27 cellular contexts compared by ENCODE assay signal in the genomic region with DNA sequence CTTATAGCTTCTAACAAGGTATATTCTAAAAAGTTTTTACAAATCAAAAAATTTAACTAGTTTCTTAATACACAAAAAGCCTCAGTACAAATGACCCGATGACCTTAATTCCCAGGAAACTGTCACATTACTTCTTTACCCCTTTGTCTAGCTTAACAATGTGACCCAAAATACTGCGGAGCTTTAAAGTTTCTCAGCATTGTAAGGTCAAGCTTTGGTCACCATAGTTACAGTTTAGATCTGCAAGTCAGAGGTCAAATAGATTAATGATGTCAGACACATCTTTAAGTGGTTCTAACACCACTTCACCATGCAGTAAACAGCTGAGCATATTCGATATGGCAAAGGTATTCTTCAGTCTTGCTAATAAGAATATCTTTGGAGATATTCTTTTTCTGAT. TPM values are rescaled to one million over a fixed set of nuclear protein-coding genes. Genes with fewer than 3 reads are reported as not detected.
"Had no signal": no experiment of that assay in that cellular context is flagged by ENCODE, and none has a peak within 500 bp of the region (broad histone marks: within the 10 kb centered on the region; RNA-seq: fewer than 3 reads in every experiment).

No MANE protein-coding gene starts in this region.

- H3K4me1 ChIP-seq: ascending aorta, colonic mucosa, gastrocnemius medialis, suprapubic skin, tibial artery, upper lobe of right lung had no signal

- H3K9me3 ChIP-seq: ascending aorta, colonic mucosa, gastrocnemius medialis, suprapubic skin, tibial artery, upper lobe of right lung had no signal

- H3K4me3 ChIP-seq: ascending aorta, cardiac muscle cell, colonic mucosa, gastrocnemius medialis, suprapubic skin, tibial artery, upper lobe of right lung had no signal

- H3K9me3 Mint-ChIP-seq: activated naive CD8-positive, alpha-beta T cell treated with anti-CD3 and anti-CD28 coated beads, Interleukin-2, amount 10 ng/mL, durations not matched to agents 7 days and 5 days; naive B cell had no signal

- DNase-seq: activated CD4-positive, alpha-beta T cell treated with anti-CD3 and anti-CD28 coated beads for 4 hours; activated CD4-positive, alpha-beta T cell treated with anti-CD3 and anti-CD28 coated beads, Interleukin-2, amount 50 U/mL, for 4 hours; activated CD8-positive, alpha-beta memory T cell treated with anti-CD3 and anti-CD28 coated beads for 24 hours; activated effector memory CD4-positive, alpha-beta T cell treated with anti-CD3 and anti-CD28 coated beads, Interleukin-2, amount 50 U/mL, for 16 hours; activated naive CD4-positive, alpha-beta T cell treated with anti-CD3 and anti-CD28 coated beads, Interleukin-2, amount 10 ng/mL, durations not matched to agents 7 days and 5 days; activated naive CD8-positive, alpha-beta T cell treated with anti-CD3 and anti-CD28 coated beads, Interleukin-2, amount 10 ng/mL, durations not matched to agents 7 days and 5 days; cerebellar nuclear complex; colonic mucosa; effector memory CD4-positive, alpha-beta T cell; erythroblast; gastrocnemius medialis; glutamatergic neuron; islet precursor cell; mammary epithelial cell; naive B cell; right cardiac atrium; stimulated activated CD4-positive, alpha-beta T cell treated with anti-CD3 and anti-CD28 coated beads, Interleukin-15, amount 100 ng/mL, for 24 hours; stimulated activated CD4-positive, alpha-beta T cell treated with anti-CD3 and anti-CD28 coated beads, Interleukin-2, amount 100 ng/mL, for 24 hours; stimulated activated naive CD4-positive, alpha-beta T cell; tibial artery; upper lobe of right lung had no signal

- H3K4me3 Mint-ChIP-seq: activated naive CD4-positive, alpha-beta T cell treated with anti-CD3 and anti-CD28 coated beads, Interleukin-2, amount 10 ng/mL, durations not matched to agents 7 days and 5 days; activated naive CD8-positive, alpha-beta T cell treated with anti-CD3 and anti-CD28 coated beads, Interleukin-2, amount 10 ng/mL, durations not matched to agents 7 days and 5 days; brain; mesothelial cell of epicardium; naive B cell; T-helper 2 cell treated with Interferon-gamma antibody and Interleukin-4, amounts not matched to agents 5 μg/mL and 100 μg/mL, for 36 hours had no signal

- H3K27me3 Mint-ChIP-seq: activated naive CD4-positive, alpha-beta T cell treated with anti-CD3 and anti-CD28 coated beads, Interleukin-2, amount 10 ng/mL, durations not matched to agents 7 days and 5 days; activated naive CD8-positive, alpha-beta T cell treated with anti-CD3 and anti-CD28 coated beads, Interleukin-2, amount 10 ng/mL, durations not matched to agents 7 days and 5 days; brain had no signal

- ATAC-seq: gastrocnemius medialis, right cardiac atrium, upper lobe of right lung had no signal

- H3K27ac ChIP-seq: ascending aorta, cardiac muscle cell, colonic mucosa, gastrocnemius medialis, suprapubic skin, tibial artery, upper lobe of right lung had no signal

- H3K27me3 ChIP-seq: ascending aorta, cardiac muscle cell, colonic mucosa, gastrocnemius medialis, suprapubic skin, tibial artery, upper lobe of right lung had no signal

- H3K4me1 Mint-ChIP-seq: activated naive CD4-positive, alpha-beta T cell treated with anti-CD3 and anti-CD28 coated beads, Interleukin-2, amount 10 ng/mL, durations not matched to agents 7 days and 5 days; activated naive CD8-positive, alpha-beta T cell treated with anti-CD3 and anti-CD28 coated beads, Interleukin-2, amount 10 ng/mL, durations not matched to agents 7 days and 5 days; naive B cell had no signal

- H3K36me3 Mint-ChIP-seq: activated naive CD4-positive, alpha-beta T cell treated with anti-CD3 and anti-CD28 coated beads, Interleukin-2, amount 10 ng/mL, durations not matched to agents 7 days and 5 days; activated naive CD8-positive, alpha-beta T cell treated with anti-CD3 and anti-CD28 coated beads, Interleukin-2, amount 10 ng/mL, durations not matched to agents 7 days and 5 days; naive B cell had no signal

- H3K36me3 ChIP-seq: ascending aorta, cardiac muscle cell, colonic mucosa, gastrocnemius medialis, suprapubic skin, tibial artery, upper lobe of right lung had no signal

- H3K27ac Mint-ChIP-seq: activated naive CD4-positive, alpha-beta T cell treated with anti-CD3 and anti-CD28 coated beads, Interleukin-2, amount 10 ng/mL, durations not matched to agents 7 days and 5 days; activated naive CD8-positive, alpha-beta T cell treated with anti-CD3 and anti-CD28 coated beads, Interleukin-2, amount 10 ng/mL, durations not matched to agents 7 days and 5 days; brain; mesothelial cell of epicardium; naive B cell; T-helper 2 cell treated with Interferon-gamma antibody and Interleukin-4, amounts not matched to agents 5 μg/mL and 100 μg/mL, for 36 hours had no signal

RNA-seq across cellular contexts. Expression of gene FLRT3, which starts 36.8 kb away (rescaled TPM):
- total RNA-seq: activated naive CD8-positive, alpha-beta T cell treated with anti-CD3 and anti-CD28 coated beads, Interleukin-2, amount 10 ng/mL, durations not matched to agents 7 days and 5 days; ascending aorta had no signal
